ENCODE assay signal across 8 cellular contexts in genomic region chr18:12377556-12378553, GRCh38. TPM values are rescaled to one million over a fixed set of nuclear protein-coding genes. Genes with fewer than 3 reads are reported as not detected.
DNase-seq lines count a peak whose midpoint lies in the region; ATAC-seq and TF ChIP-seq lines count a peak whose summit lies in the region.

No MANE protein-coding gene starts in this region.

- H3K4me3 ChIP-seq in DOHH2 (ENCODE audit: low read length): peak overlapping the region; percentile 79
- H3K4me3 ChIP-seq in iPS-18c (ENCODE audit: insufficient read depth, low read depth, low read length): peak overlapping the region; percentile 55; the same call in 1 of the 2 replicates

- H3K27ac Mint-ChIP-seq in activated B cell treated with CpG ODN at 0.5 μM for 24 hours: peak overlapping the region; percentile 84

- peak overlapping the region; percentile 83 for H3K4me3 Mint-ChIP-seq in activated B cell treated with CpG ODN at 0.5 μM for 24 hours

- intact Hi-C loops in activated B cell treated with CpG ODN at 0.5 μM for 24 hours (cut with micrococcal nuclease): loop anchor here (1.0 to 10.0 kb wide), 18 partner anchors 19 to 1853 kb away; partner anchors contain the start of genes CEP192, CEP76, FAM210A and IMPA2

- peaks cover 37% of the 10 kb centered on the region for H3K4me1 ChIP-seq in DOHH2 (ENCODE audit: control insufficient read depth, low read length)

- DNase-seq in activated B cell treated with CpG ODN at 0.5 μM for 24 hours: no peak
- no peak for DNase-seq in substantia nigra (lab: John Stamatoyannopoulos, UW)
- no peak for DNase-seq in NCI-H2029 (lab: John Stamatoyannopoulos, UW)
- no peak for DNase-seq in D341Med (ENCODE audit: low spot score)

- no peaks in the 10 kb centered on the region for H3K9me2 ChIP-seq in DOHH2 (replicated peaks; ENCODE audit: control insufficient read depth, low read length)

- H3F3A ChIP-seq in DOHH2 (ENCODE audit: control insufficient read depth, insufficient read depth): no peaks in the 10 kb centered on the region

- ATAC-seq in GM19452 (IDR thresholded peaks at IDR 0.05; ENCODE audit: unreplicated experiment): peak; percentile 48
- peak; percentile 20 for ATAC-seq in HG03575 (IDR thresholded peaks at IDR 0.05; ENCODE audit: extremely low read depth, insufficient number of reproducible peaks, low FRiP score, unreplicated experiment)
- ATAC-seq in activated B cell treated with CpG ODN at 0.5 μM for 24 hours (ENCODE audit: low read depth): no peak

- TF ChIP-seq CTCF in DOHH2 (IDR thresholded peaks at IDR 0.05; ENCODE audit: low read depth, low read length, poor library complexity, severe bottlenecking) (no peak), activated B cell treated with CpG ODN at 0.5 μM for 24 hours (IDR thresholded peaks at IDR 0.05) (no peak)

- H3K36me3 ChIP-seq in DOHH2 (ENCODE audit: control insufficient read depth, low read length): peaks cover 30% of the 10 kb centered on the region

- H4K20me1 ChIP-seq in DOHH2 (ENCODE audit: control insufficient read depth, insufficient read depth, low read depth, low read length): peaks cover 18% of the 10 kb centered on the region

- no peaks in the 10 kb centered on the region for H3K9me3 Mint-ChIP-seq in activated B cell treated with CpG ODN at 0.5 μM for 24 hours

- H3K4me2 ChIP-seq in DOHH2 (ENCODE audit: low read length): peak overlapping the region; percentile 86

- CTCF ChIA-PET in activated B cell treated with CpG ODN at 0.5 μM for 24 hours (lab: Charles Lee): interaction anchor here (0.6 to 1.5 kb wide), 4 partner anchors 14 to 67 kb away, joined by 3 to 7 read pairs (median 4); no protein-coding TSS in a partner anchor

- peaks cover 41% of the 10 kb centered on the region for H3K79me2 ChIP-seq in DOHH2 (ENCODE audit: control insufficient read depth, low read length)

- H3K27me3 Mint-ChIP-seq in activated B cell treated with CpG ODN at 0.5 μM for 24 hours: peaks cover 2% of the 10 kb centered on the region

- no peaks in the 10 kb centered on the region for H3K27me3 ChIP-seq in DOHH2 (ENCODE audit: control insufficient read depth, low read length)

- peaks cover 10% of the 10 kb centered on the region for H3K36me3 Mint-ChIP-seq in activated B cell treated with CpG ODN at 0.5 μM for 24 hours (ENCODE audit: low read depth)

- H3K27ac ChIP-seq in DOHH2 (ENCODE audit: low read depth, low read length) (no peak overlapping the region), substantia nigra (ENCODE audit: low read depth, low read length, poor library complexity, severe bottlenecking) (peak overlapping the region; percentile 88)

- POLR2A ChIA-PET in activated B cell treated with CpG ODN at 0.5 μM for 24 hours (lab: Charles Lee): interaction anchor here (0.6 to 2.6 kb wide), 19 partner anchors 9 to 1192 kb away, joined by 3 to 32 read pairs (median 5); partner anchors contain the start of genes CEP192, CEP76, CHMP1B and PRELID3A

- H3K4me1 Mint-ChIP-seq in activated B cell treated with CpG ODN at 0.5 μM for 24 hours: peaks cover 38% of the 10 kb centered on the region

- no peaks in the 10 kb centered on the region for H3K9me3 ChIP-seq in DOHH2 (ENCODE audit: control insufficient read depth, insufficient read depth, low read length)
- no peaks in the 10 kb centered on the region for H3K9me3 ChIP-seq in iPS-18c (ENCODE audit: control insufficient read depth, insufficient read depth, low read length)

RNA-seq across cellular contexts. Expression of gene AFG3L2, which starts 0.8 kb away (rescaled TPM):
- total RNA-seq in activated B cell treated with CpG ODN at 0.5 μM for 24 hours: 48.0 and 49.9 TPM in 2 replicates

RNA-seq across cellular contexts. Expression of gene PRELID3A, which starts 29.9 kb away (rescaled TPM):
- 2.2 and 2.5 TPM in 2 replicates for total RNA-seq in activated B cell treated with CpG ODN at 0.5 μM for 24 hours
